ENCODE assay signal across 9 cellular contexts in the genomic region with DNA sequence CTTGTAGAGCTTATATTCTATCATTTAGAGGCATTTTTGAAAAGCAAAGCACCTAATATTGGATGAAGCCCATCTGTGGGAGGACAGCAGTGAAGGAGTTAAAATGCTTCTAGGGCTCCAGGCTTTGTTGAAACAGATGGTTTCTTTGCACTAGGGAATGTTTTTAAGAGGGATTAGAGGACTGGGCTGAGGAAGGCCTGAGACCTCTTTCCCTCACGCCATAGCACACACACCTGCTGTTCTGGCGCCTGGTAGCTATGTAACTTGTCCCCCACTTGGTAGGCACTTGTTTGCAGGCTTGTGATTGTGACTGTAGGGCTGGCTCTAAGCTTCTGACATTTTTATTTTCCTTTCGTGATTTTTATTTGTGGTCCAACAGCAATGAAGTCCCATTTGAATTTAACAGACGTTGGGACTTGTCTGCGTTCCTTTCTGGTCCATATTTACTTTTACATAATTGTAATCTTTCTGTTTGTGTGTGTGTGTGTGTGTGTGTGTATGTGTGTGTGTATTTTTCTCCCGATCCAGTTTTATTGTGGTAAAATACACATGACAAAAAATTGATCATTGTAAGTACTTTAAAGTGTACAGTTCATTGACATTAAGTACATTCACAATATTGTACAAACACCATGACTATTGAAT. TPM values are rescaled to one million over a fixed set of nuclear protein-coding genes. Genes with fewer than 3 reads are reported as not detected.
DNase-seq lines count a peak whose midpoint lies in the region; ATAC-seq and TF ChIP-seq lines count a peak whose summit lies in the region.
"Had no signal": no experiment of that assay in that cellular context is flagged by ENCODE, and none has a peak within 500 bp of the region (broad histone marks: within the 10 kb centered on the region; RNA-seq: fewer than 3 reads in every experiment).

No MANE protein-coding gene starts in this region.

- intact Hi-C loops in transverse colon (cut with DNase I; ENCODE audit: low total_unique reads): no loop called here

- TF ChIP-seq CTCF in transverse colon (IDR thresholded peaks at IDR 0.05): no peak

- H3K9ac ChIP-seq in iPS-18a (ENCODE audit: low read length): peak overlapping the region; percentile 9

- H3K27me3 ChIP-seq in iPS-18a (ENCODE audit: control insufficient read depth, insufficient read depth, low read length) (no peaks in the 10 kb centered on the region), transverse colon (no peaks in the 10 kb centered on the region)

- DNase-seq in NCI-H1092 treated with DMSO at 0.1 percent for 48 hours (lab: John Stamatoyannopoulos, UW) (peak; percentile 97), NCI-H69 (lab: John Stamatoyannopoulos, UW) (peak; percentile 69), transverse colon (no peak)
- DNase-seq in stimulated activated CD4-positive, alpha-beta T cell treated with anti-CD3 and anti-CD28 coated beads, Interleukin-2, amount 100 ng/mL, for 24 hours: no peak
- DNase-seq: left colon had no signal

- 40 to 45% methylated on average over 4 to 6 of the region's 6 CpGs for WGBS in transverse colon (ENCODE audit: low coverage in 1 of 2), 2 donors

- no peak for TF ChIP-seq EP300 in transverse colon (IDR thresholded peaks at IDR 0.05; ENCODE audit: low read depth)

- H3K27ac ChIP-seq in iPS-18a (ENCODE audit: low read length): peak overlapping the region; percentile 66
- peak overlapping the region in 3 of 4 donors; percentile 45 to 67 (median 63) for H3K27ac ChIP-seq in transverse colon
- H3K27ac ChIP-seq: epithelial cell of prostate had no signal

- in situ Hi-C loops in transverse colon (cut with MboI; ENCODE audit: low pct_ligation_motif_present in 1 of 4, low pct_unique_long_range_greater_than_20kb in 1 of 4, low sequenced_read_pairs in 3 of 4): no loop called here

- no peaks in the 10 kb centered on the region for H3K36me3 ChIP-seq in iPS-18a (ENCODE audit: control insufficient read depth, low read depth, low read length)
- H3K36me3 ChIP-seq in transverse colon: no peaks in the 10 kb centered on the region

- no peak for ATAC-seq in HG02623 (IDR thresholded peaks at IDR 0.05; ENCODE audit: unreplicated experiment)
- ATAC-seq in activated CD4-positive, CD25-positive, alpha-beta regulatory T cell treated with anti-CD3 and anti-CD28 coated beads, Interleukin-2, amount 50 U/mL, for 24 hours: no peak
- ATAC-seq: left colon had no signal

- peak overlapping the region; percentile 21 for H3K4me3 ChIP-seq in iPS-18a (ENCODE audit: low read length)
- H3K4me3 ChIP-seq in transverse colon: no peak overlapping the region

- peaks cover 46% of the 10 kb centered on the region for H3K4me1 ChIP-seq in iPS-18a (ENCODE audit: control insufficient read depth, low read depth, low read length)
- H3K4me1 ChIP-seq in transverse colon: peaks cover 16 to 65% (median 24%) of the 10 kb centered on the region in 4 donors

- no peak for TF ChIP-seq POLR2A in transverse colon (IDR thresholded peaks at IDR 0.05)

- no peaks in the 10 kb centered on the region for H3K9me3 ChIP-seq in iPS-18a (ENCODE audit: control insufficient read depth, low read depth, low read length)
- H3K9me3 ChIP-seq in transverse colon: no peaks in the 10 kb centered on the region

RNA-seq across cellular contexts. Expression of gene MACF1, which starts 33.6 kb away (rescaled TPM):
- 100 to 1,000 TPM; 190 to 300 (median 254) TPM for total RNA-seq in transverse colon

Comparison
In these comparisons a context has a peak if more than half of its experiments do, and no peak if none do; other contexts are left out.
1. DNase-seq: peak in NCI-H1092 treated with DMSO at 0.1 percent for 48 hours (single experiment) and NCI-H69 (single experiment); none in transverse colon (single experiment) and stimulated activated CD4-positive, alpha-beta T cell treated with anti-CD3 and anti-CD28 coated beads, Interleukin-2, amount 100 ng/mL, for 24 hours (0 of 2).